15 cellular contexts compared by ENCODE assay signal in the genomic region with DNA sequence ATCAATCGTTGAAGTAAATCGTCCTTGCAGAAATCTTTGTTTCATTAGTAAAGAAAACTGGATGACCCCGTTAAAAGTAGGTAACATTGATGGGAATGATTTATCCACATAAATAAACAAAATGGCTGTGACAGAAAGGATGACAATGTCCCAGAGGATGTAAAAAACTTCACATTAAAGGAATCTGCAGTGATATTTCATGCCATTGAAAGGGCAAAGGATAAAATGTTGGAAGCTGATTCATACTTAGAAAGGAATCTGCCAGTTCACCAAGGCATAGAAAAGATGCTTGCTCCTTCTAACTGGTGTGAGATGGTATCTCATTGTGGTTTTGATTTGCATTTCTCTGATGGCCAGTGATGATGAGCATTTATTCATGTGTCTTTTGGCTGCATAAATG. TPM values are rescaled to one million over a fixed set of nuclear protein-coding genes. Genes with fewer than 3 reads are reported as not detected.
DNase-seq lines count a peak whose midpoint lies in the region; ATAC-seq and TF ChIP-seq lines count a peak whose summit lies in the region.
"Had no signal": no experiment of that assay in that cellular context is flagged by ENCODE, and none has a peak within 500 bp of the region (broad histone marks: within the 10 kb centered on the region; RNA-seq: fewer than 3 reads in every experiment).

No MANE protein-coding gene starts in this region.

- no peak overlapping the region for H3K4me3 Mint-ChIP-seq in Calu3 (ENCODE audit: low read depth, unreplicated experiment)
- no peak overlapping the region for H3K4me3 Mint-ChIP-seq in activated naive CD4-positive, alpha-beta T cell treated with anti-CD3 and anti-CD28 coated beads, Interleukin-2, amount 10 ng/mL, durations not matched to agents 7 days and 5 days

- no peaks in the 10 kb centered on the region for H3K27me3 Mint-ChIP-seq in Calu3 (ENCODE audit: unreplicated experiment)
- no peaks in the 10 kb centered on the region for H3K27me3 Mint-ChIP-seq in activated naive CD4-positive, alpha-beta T cell treated with anti-CD3 and anti-CD28 coated beads, Interleukin-2, amount 10 ng/mL, durations not matched to agents 7 days and 5 days

- H4K8ac ChIP-seq in neuronal stem cell (ENCODE audit: low read depth, low read length): no peak overlapping the region

- no peak overlapping the region for H2BK5ac ChIP-seq in neuronal stem cell (ENCODE audit: low read length)

- TF ChIP-seq CTCF in fibroblast of lung (conservative IDR thresholded peaks at IDR 0.05 in 1 of 2, IDR thresholded peaks at IDR 0.05 in 1 of 2; ENCODE audit: low read depth in 1 of 2, low read length in 2 of 2): no peak
- no peak for TF ChIP-seq CTCF in Calu3 (IDR thresholded peaks at IDR 0.05; ENCODE audit: unreplicated experiment)

- H3K4me3 ChIP-seq in fibroblast of lung (replicated peaks in 1 of 4; ENCODE audit: control extremely low read depth in 1 of 4, insufficient read depth in 1 of 4, low read depth in 3 of 4, low read length in 4 of 4) (no peak overlapping the region), skeletal muscle satellite cell (ENCODE audit: low read length) (peak overlapping the region; percentile 4), neuronal stem cell (ENCODE audit: low read length in 2 of 2) (no peak overlapping the region)

- no peak overlapping the region for H3K23ac ChIP-seq in neuronal stem cell (ENCODE audit: low read depth, low read length, poor library complexity)

- H3K36me3 Mint-ChIP-seq in Calu3 (ENCODE audit: insufficient read depth, unreplicated experiment): peaks cover 4% of the 10 kb centered on the region
- no peaks in the 10 kb centered on the region for H3K36me3 Mint-ChIP-seq in activated naive CD4-positive, alpha-beta T cell treated with anti-CD3 and anti-CD28 coated beads, Interleukin-2, amount 10 ng/mL, durations not matched to agents 7 days and 5 days

- H3K27me3 ChIP-seq in fibroblast of lung (ENCODE audit: control insufficient read depth, insufficient read depth, low read length) (no peaks in the 10 kb centered on the region), skeletal muscle satellite cell (ENCODE audit: control insufficient read depth, insufficient read depth, low read length) (no peaks in the 10 kb centered on the region), neuronal stem cell (ENCODE audit: control insufficient read depth in 3 of 3, insufficient read depth in 3 of 3, low read depth in 1 of 3, low read length in 3 of 3) (no peaks in the 10 kb centered on the region)

- no peak overlapping the region for H4K91ac ChIP-seq in neuronal stem cell (ENCODE audit: low read depth, low read length, poor library complexity)

- H3K4ac ChIP-seq in neuronal stem cell (ENCODE audit: low read length): no peak overlapping the region

- H2BK15ac ChIP-seq in neuronal stem cell (ENCODE audit: low read length): no peak overlapping the region

- H2BK12ac ChIP-seq in neuronal stem cell (ENCODE audit: low read length): no peak overlapping the region

- peaks cover 16% of the 10 kb centered on the region for H3K4me1 Mint-ChIP-seq in Calu3 (ENCODE audit: low read depth, unreplicated experiment)
- no peaks in the 10 kb centered on the region for H3K4me1 Mint-ChIP-seq in activated naive CD4-positive, alpha-beta T cell treated with anti-CD3 and anti-CD28 coated beads, Interleukin-2, amount 10 ng/mL, durations not matched to agents 7 days and 5 days

- no peak overlapping the region for H3K14ac ChIP-seq in neuronal stem cell (ENCODE audit: low read length)

- no peak overlapping the region for H3K18ac ChIP-seq in neuronal stem cell (ENCODE audit: low read length)

- no peaks in the 10 kb centered on the region for H3K9me3 ChIP-seq in fibroblast of lung (ENCODE audit: control insufficient read depth, insufficient read depth, low read depth, low read length)
- no peaks in the 10 kb centered on the region for H3K9me3 ChIP-seq in skeletal muscle satellite cell (replicated peaks; ENCODE audit: low read length)
- H3K9me3 ChIP-seq in neuronal stem cell (replicated peaks in 1 of 2; ENCODE audit: control insufficient read depth in 2 of 2, insufficient read depth in 1 of 2, low read depth in 1 of 2, low read length in 2 of 2): no peaks in the 10 kb centered on the region

- no peak overlapping the region for H2AK5ac ChIP-seq in neuronal stem cell (ENCODE audit: low read depth, low read length)

- H3K79me1 ChIP-seq in neuronal stem cell (ENCODE audit: low read depth, low read length): no peaks in the 10 kb centered on the region

- no peak overlapping the region for H3K27ac Mint-ChIP-seq in Calu3 (ENCODE audit: unreplicated experiment)
- H3K27ac Mint-ChIP-seq in activated naive CD4-positive, alpha-beta T cell treated with anti-CD3 and anti-CD28 coated beads, Interleukin-2, amount 10 ng/mL, durations not matched to agents 7 days and 5 days: no peak overlapping the region

- H3K4me1 ChIP-seq in fibroblast of lung (ENCODE audit: control insufficient read depth, extremely low read depth, insufficient read depth, low read length) (peaks cover 9% of the 10 kb centered on the region), skeletal muscle satellite cell (ENCODE audit: control insufficient read depth, insufficient read depth, low read length) (peaks cover 33% of the 10 kb centered on the region), neuronal stem cell (ENCODE audit: control insufficient read depth in 2 of 2, insufficient read depth in 1 of 2, low read depth in 1 of 2, low read length in 2 of 2) (no peaks in the 10 kb centered on the region)

- H2BK120ac ChIP-seq in neuronal stem cell (ENCODE audit: low read depth, low read length): no peak overlapping the region

- CTCF ChIA-PET in Calu3 (lab: Charles Lee): no interaction called here
- CTCF ChIA-PET in activated naive CD4-positive, alpha-beta T cell treated with anti-CD3 and anti-CD28 coated beads, Interleukin-2, amount 10 ng/mL, durations not matched to agents 7 days and 5 days (lab: Charles Lee): no interaction called here

- H3K36me3 ChIP-seq in fibroblast of lung (ENCODE audit: control insufficient read depth, insufficient read depth, low read length) (no peaks in the 10 kb centered on the region), skeletal muscle satellite cell (ENCODE audit: insufficient read depth, low read length) (no peaks in the 10 kb centered on the region), neuronal stem cell (replicated peaks in 1 of 2; ENCODE audit: control insufficient read depth in 2 of 2, insufficient read depth in 2 of 2, low read length in 2 of 2) (peaks cover 0 to 3% of the 10 kb centered on the region in 2 donors)

- DNase-seq in HCEC 1CT (peak; percentile 28), T1000 (lab: John Stamatoyannopoulos, UW) (peak; percentile 10), fibroblast of lung (ENCODE audit: low read depth in 2 of 2) (peak; percentile 33 to 90), Calu3 (no peak), neuronal stem cell (ENCODE audit: low spot score) (no peak)
- no peak for DNase-seq in activated naive CD4-positive, alpha-beta T cell treated with anti-CD3 and anti-CD28 coated beads, Interleukin-2, amount 10 ng/mL, durations not matched to agents 7 days and 5 days
- DNase-seq: activated CD8-positive, alpha-beta memory T cell treated with anti-CD3 and anti-CD28 coated beads for 24 hours; mesendoderm; NCI-H1694; NCI-H748 treated with DMSO at 0.1 percent for 48 hours; occipital lobe; SHP77 treated with DMSO at 0.1 percent for 48 hours had no signal

- H3K4me2 ChIP-seq in fibroblast of lung (ENCODE audit: extremely low read depth, insufficient read depth, low read length) (peak overlapping the region; percentile 21), skeletal muscle satellite cell (ENCODE audit: low read length) (peak overlapping the region; percentile 75), neuronal stem cell (ENCODE audit: insufficient read depth, low read length, poor library complexity, severe bottlenecking) (no peak overlapping the region)

- H2AFZ ChIP-seq in fibroblast of lung (ENCODE audit: low read length) (no peak overlapping the region), neuronal stem cell (ENCODE audit: low read length) (no peak overlapping the region)

- ATAC-seq in HG03439 (IDR thresholded peaks at IDR 0.05; ENCODE audit: unreplicated experiment): no peak

- no peaks in the 10 kb centered on the region for H3K9me3 Mint-ChIP-seq in Calu3 (ENCODE audit: low read depth, unreplicated experiment)
- no peaks in the 10 kb centered on the region for H3K9me3 Mint-ChIP-seq in activated naive CD4-positive, alpha-beta T cell treated with anti-CD3 and anti-CD28 coated beads, Interleukin-2, amount 10 ng/mL, durations not matched to agents 7 days and 5 days

- BruUV-seq in Calu3 (replicated peaks; lab: Mats Ljungman, UMichigan): no TSS peak

- no peaks in the 10 kb centered on the region for H4K20me1 ChIP-seq in fibroblast of lung (ENCODE audit: control insufficient read depth, extremely low read depth, insufficient read depth, low read length)

- H3K79me2 ChIP-seq in fibroblast of lung (ENCODE audit: control insufficient read depth, insufficient read depth, low read length): no peaks in the 10 kb centered on the region

- intact Hi-C loops in Calu3 (cut with micrococcal nuclease; ENCODE audit: unreplicated experiment): no loop called here

- H3K9ac ChIP-seq in fibroblast of lung (ENCODE audit: insufficient read depth, low read length) (no peak overlapping the region), skeletal muscle satellite cell (ENCODE audit: low read depth, low read length) (peak overlapping the region; percentile 21), neuronal stem cell (ENCODE audit: low read depth, low read length, poor library complexity) (no peak overlapping the region)

- H3K27ac ChIP-seq in fibroblast of lung (ENCODE audit: insufficient read depth, low read length): peak overlapping the region; percentile 7
- no peak overlapping the region for H3K27ac ChIP-seq in neuronal stem cell (replicated peaks; ENCODE audit: low read length)

- WGBS in neuronal stem cell (ENCODE audit: extremely low coverage in 2 of 2, insufficient read length in 2 of 2, insufficient replicate concordance in 1 of 2), 2 donors: no CpG with 5 or more reads among the region's 3 CpGs

RNA-seq across cellular contexts. Expression of gene EPGN, which starts 24.2 kb away (rescaled TPM):
- total RNA-seq in fibroblast of lung (0.26 TPM in 1 of 2 replicates, not detected in the other), Calu3 (2022) (0.40 and 0.51 TPM in 2 replicates)
- 0.70 and 0.77 TPM in 2 replicates for polyA plus RNA-seq in fibroblast of lung
- polyA plus RNA-seq in fibroblast of lung (2012): 0.52 and 0.53 TPM in 2 replicates
- polyA minus RNA-seq in fibroblast of lung (ENCODE audit: low replicate concordance): not detected in 2 replicates
- total RNA-seq in skeletal muscle satellite cell (2012; rRNA removed): 0.44 and 5.6 TPM in 2 replicates
- polyA plus RNA-seq in neuronal stem cell (2013, experiment 1 of 2): not detected
- not detected for polyA plus RNA-seq in neuronal stem cell (2013, experiment 2 of 2)
- total RNA-seq: occipital lobe had no signal
- polyA plus RNA-seq: endothelial cell of umbilical vein had no signal

Comparison
In these comparisons a context has a peak if more than half of its experiments do, and no peak if none do; other contexts are left out.
1. DNase-seq: peak in HCEC 1CT (single experiment), T1000 (single experiment) and fibroblast of lung (2 of 2); none in Calu3 (single experiment), neuronal stem cell (single experiment) and activated naive CD4-positive, alpha-beta T cell treated with anti-CD3 and anti-CD28 coated beads, Interleukin-2, amount 10 ng/mL, durations not matched to agents 7 days and 5 days (single experiment).